Comparison of ENCODE assay signal across 8 cellular contexts in genomic region chr19:9586764-9587163, GRCh38. TPM values are rescaled to one million over a fixed set of nuclear protein-coding genes. Genes with fewer than 3 reads are reported as not detected.
DNase-seq lines count a peak whose midpoint lies in the region; ATAC-seq and TF ChIP-seq lines count a peak whose summit lies in the region.

No MANE protein-coding gene starts in this region.

- intact Hi-C loops in left colon (cut with DNase I, micrococcal nuclease) = no loop called here

- peak; percentile 6 for DNase-seq in DMS153 treated with DMSO at 0.1 percent for 48 hours (lab: John Stamatoyannopoulos, UW; ENCODE audit: unreplicated experiment)
- no peak for DNase-seq in DMS153 (lab: John Stamatoyannopoulos, UW)
- DNase-seq in NCI-H2227 (lab: John Stamatoyannopoulos, UW; ENCODE audit: unreplicated experiment) = peak; percentile 37
- DNase-seq in activated CD4-positive, CD25-positive, alpha-beta regulatory T cell treated with anti-CD3 and anti-CD28 coated beads, Interleukin-2, amount 50 U/mL, for 16 hours (ENCODE audit: low read depth, low spot score) = peak; percentile 55
- peak; percentile 75 to 84 for DNase-seq in cardiac fibroblast (ENCODE audit: low read depth in 2 of 2)
- DNase-seq in left colon = peak; percentile 66 to 88
- peak; percentile 70 to 73 for DNase-seq in stimulated activated CD4-positive, alpha-beta T cell treated with anti-CD3 and anti-CD28 coated beads, Interleukin-4, amount 100 ng/mL, for 4 hours

- ATAC-seq in left colon (peak; percentile 64), GM21717 (IDR thresholded peaks at IDR 0.05; ENCODE audit: unreplicated experiment) (no peak)

- TF ChIP-seq CTCF in cardiac fibroblast (IDR thresholded peaks at IDR 0.05; ENCODE audit: low read depth, low read length) = peak; percentile 78

- H3K4me3 ChIP-seq in cardiac fibroblast (replicated peaks in 1 of 2; ENCODE audit: low read depth in 2 of 2, low read length in 2 of 2) = no peak overlapping the region

RNA-seq across cellular contexts. Expression of gene ZNF121, which starts 2.5 kb away (rescaled TPM):
- 10 to 100 TPM; 17.1 to 22.8 TPM for total RNA-seq in left colon

RNA-seq across cellular contexts. Expression of gene ZNF561, which starts 34.3 kb away (rescaled TPM):
- 10 to 100 TPM; 23.1 to 26.3 TPM for total RNA-seq in left colon

RNA-seq across cellular contexts. Expression of gene ZNF426, which starts 48.3 kb away (rescaled TPM):
- total RNA-seq in left colon = 10 to 100 TPM; 10.2 to 10.3 TPM
